ENCODE assay signal across 25 cellular contexts in the genomic region with DNA sequence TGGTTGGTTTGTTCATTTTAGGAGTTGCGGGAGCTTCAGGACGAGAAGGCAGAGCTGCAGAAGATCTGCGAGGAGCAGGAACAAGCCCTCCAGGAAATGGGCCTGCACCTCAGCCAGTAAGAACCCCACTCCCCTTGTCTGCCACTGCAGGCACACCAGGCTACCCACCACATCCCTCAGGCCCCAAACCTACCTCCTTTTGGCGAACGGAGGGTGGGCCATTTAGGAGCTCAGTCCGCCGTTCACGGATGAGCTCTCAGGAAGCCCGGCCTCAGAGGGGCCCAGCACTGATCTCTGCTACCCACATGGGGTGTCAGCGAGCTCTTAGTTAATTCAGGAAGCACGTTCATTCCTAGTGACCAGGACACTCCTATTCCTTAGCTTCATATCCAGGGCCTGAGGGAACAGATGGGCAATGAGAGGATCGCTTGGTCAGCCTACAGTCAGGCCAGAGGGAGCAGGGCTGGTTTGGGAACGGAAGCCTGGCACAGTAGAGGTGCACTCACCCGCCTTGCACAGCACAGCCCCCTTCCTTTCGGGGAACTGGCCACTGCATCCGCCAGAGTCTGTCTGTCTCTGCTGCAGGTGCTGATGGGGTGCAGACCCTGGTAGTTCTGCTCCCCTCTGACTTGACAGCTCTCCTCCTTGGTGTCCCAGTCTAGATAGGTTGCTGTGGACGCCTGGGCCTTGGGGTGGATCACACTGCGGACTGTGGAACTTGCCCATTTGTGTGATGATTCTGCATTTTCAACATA. TPM values are rescaled to one million over a fixed set of nuclear protein-coding genes. Genes with fewer than 3 reads are reported as not detected.
DNase-seq lines count a peak whose midpoint lies in the region; ATAC-seq and TF ChIP-seq lines count a peak whose summit lies in the region.
"Had no signal": no experiment of that assay in that cellular context is flagged by ENCODE, and none has a peak within 500 bp of the region (broad histone marks: within the 10 kb centered on the region; RNA-seq: fewer than 3 reads in every experiment).

No MANE protein-coding gene starts in this region.

- peaks cover 0 to 5% of the 10 kb centered on the region in 2 donors for H3K4me1 ChIP-seq in neuronal stem cell (ENCODE audit: control insufficient read depth in 2 of 2, insufficient read depth in 1 of 2, low read depth in 1 of 2, low read length in 2 of 2)
- H3K4me1 ChIP-seq in suprapubic skin: peaks cover 16% of the 10 kb centered on the region

- intact Hi-C loops in Right ventricle myocardium superior (cut with DNase I) (no loop called here), natural killer cell (cut with micrococcal nuclease) (no loop called here)

- no peak for DNase-seq in T-helper 17 cell
- no peak for DNase-seq in endothelial cell (ENCODE audit: low spot score)
- no peak for DNase-seq in neuronal stem cell (ENCODE audit: low spot score)
- DNase-seq in suprapubic skin (ENCODE audit: low spot score in 2 of 2): peak; percentile 38 to 64
- no peak for DNase-seq in Right ventricle myocardium superior
- DNase-seq in natural killer cell: no peak
- DNase-seq: AML-193; CD4-positive, alpha-beta memory T cell; COR-L47; HFFc6; NCI-H1048; NCI-H1417; NCI-H1694; NCI-H2029 treated with DMSO at 0.1 percent for 48 hours; NCI-H446 treated with DMSO at 0.1 percent for 48 hours; NCI-H526; NCI-H82; PC-9; SHP77 treated with DMSO at 0.1 percent for 48 hours had no signal

- no peaks in the 10 kb centered on the region for H3K27me3 Mint-ChIP-seq in T-helper 17 cell
- H3K27me3 Mint-ChIP-seq in endothelial cell (ENCODE audit: unreplicated experiment): peaks cover 31% of the 10 kb centered on the region
- no peaks in the 10 kb centered on the region for H3K27me3 Mint-ChIP-seq in natural killer cell (ENCODE audit: low read depth in 2 of 2)
- H3K27me3 Mint-ChIP-seq: CD4-positive, alpha-beta memory T cell had no signal

- H3K4me1 Mint-ChIP-seq in T-helper 17 cell (peaks cover 4% of the 10 kb centered on the region), endothelial cell (ENCODE audit: unreplicated experiment) (peaks cover 13% of the 10 kb centered on the region), natural killer cell (no peaks in the 10 kb centered on the region)
- H3K4me1 Mint-ChIP-seq: GM23338 had no signal

- H3K27me3 ChIP-seq in neuronal stem cell (ENCODE audit: control insufficient read depth in 3 of 3, insufficient read depth in 3 of 3, low read depth in 1 of 3, low read length in 3 of 3) (no peaks in the 10 kb centered on the region), suprapubic skin (no peaks in the 10 kb centered on the region)
- H3K27me3 ChIP-seq: BLaER1 treated with 17β-estradiol and CSF1 and Interleukin-3, amounts not matched to agents 10 nM and 100 nM had no signal

- H3K9me3 ChIP-seq in T-helper 17 cell (ENCODE audit: control insufficient read depth, low read length, poor library complexity, severe bottlenecking) (no peaks in the 10 kb centered on the region), neuronal stem cell (replicated peaks in 1 of 2; ENCODE audit: control insufficient read depth in 2 of 2, insufficient read depth in 1 of 2, low read depth in 1 of 2, low read length in 2 of 2) (peaks cover 0 to 2% of the 10 kb centered on the region in 2 donors), suprapubic skin (no peaks in the 10 kb centered on the region)
- H3K9me3 ChIP-seq: BLaER1 treated with 17β-estradiol and CSF1 and Interleukin-3, amounts not matched to agents 10 nM and 100 nM; HAP-1 had no signal

- TF ChIP-seq EP300 in suprapubic skin (IDR thresholded peaks at IDR 0.05): no peak

- no CpG with 5 or more reads among the region's 18 CpGs for WGBS in neuronal stem cell (ENCODE audit: extremely low coverage in 2 of 2, insufficient read length in 2 of 2, insufficient replicate concordance in 1 of 2), 2 donors
- 92% methylated on average over 15 of the region's 18 CpGs for WGBS in suprapubic skin

- H3K4ac ChIP-seq in neuronal stem cell (ENCODE audit: low read length): no peak overlapping the region

- H3K79me1 ChIP-seq in neuronal stem cell (ENCODE audit: low read depth, low read length): peaks cover 7% of the 10 kb centered on the region

- no peak overlapping the region for H3K14ac ChIP-seq in neuronal stem cell (ENCODE audit: low read length)

- H2AFZ ChIP-seq in neuronal stem cell (ENCODE audit: low read length): no peak overlapping the region
- H2AFZ ChIP-seq: GM23338, PC-9 had no signal

- no peak overlapping the region for H2BK12ac ChIP-seq in neuronal stem cell (ENCODE audit: low read length)

- H3K4me3 ChIP-seq in neuronal stem cell (ENCODE audit: low read length in 2 of 2) (no peak overlapping the region), suprapubic skin (no peak overlapping the region)
- H3K4me3 ChIP-seq: BLaER1 treated with 17β-estradiol and CSF1 and Interleukin-3, amounts not matched to agents 10 nM and 100 nM; GM12878; GM23338; HAP-1; PC-9 had no signal

- no peaks in the 10 kb centered on the region for H3K9me3 Mint-ChIP-seq in endothelial cell (ENCODE audit: unreplicated experiment)
- H3K9me3 Mint-ChIP-seq in natural killer cell: no peaks in the 10 kb centered on the region
- H3K9me3 Mint-ChIP-seq: GM23338 had no signal

- H3K36me3 Mint-ChIP-seq in T-helper 17 cell (ENCODE audit: low read depth) (no peaks in the 10 kb centered on the region), endothelial cell (ENCODE audit: low read depth, unreplicated experiment) (peaks cover 38% of the 10 kb centered on the region), natural killer cell (peaks cover 11% of the 10 kb centered on the region)

- H3K23ac ChIP-seq in neuronal stem cell (ENCODE audit: low read depth, low read length, poor library complexity): no peak overlapping the region

- no peak for TF ChIP-seq POLR2A in suprapubic skin (IDR thresholded peaks at IDR 0.05)

- H2BK15ac ChIP-seq in neuronal stem cell (ENCODE audit: low read length): no peak overlapping the region

- H2AK5ac ChIP-seq in neuronal stem cell (ENCODE audit: low read depth, low read length): no peak overlapping the region

- H3K27ac ChIP-seq in neuronal stem cell (replicated peaks; ENCODE audit: low read length) (no peak overlapping the region), suprapubic skin (no peak overlapping the region)
- H3K27ac ChIP-seq: BLaER1 treated with 17β-estradiol and CSF1 and Interleukin-3, amounts not matched to agents 10 nM and 100 nM; HL-60; PC-9 had no signal

- H2BK120ac ChIP-seq in neuronal stem cell (ENCODE audit: low read depth, low read length): no peak overlapping the region

- H3K4me3 Mint-ChIP-seq in T-helper 17 cell (no peak overlapping the region), endothelial cell (ENCODE audit: unreplicated experiment) (peak overlapping the region; percentile 65), natural killer cell (no peak overlapping the region)
- H3K4me3 Mint-ChIP-seq: CD4-positive, alpha-beta memory T cell; GM23338; HFFc6 had no signal

- H3K9ac ChIP-seq in neuronal stem cell (ENCODE audit: low read depth, low read length, poor library complexity): no peak overlapping the region
- H3K9ac ChIP-seq: BLaER1 treated with 17β-estradiol and CSF1 and Interleukin-3, amounts not matched to agents 10 nM and 100 nM had no signal

- peak overlapping the region; percentile 2 for H3K27ac Mint-ChIP-seq in T-helper 17 cell
- H3K27ac Mint-ChIP-seq in endothelial cell (ENCODE audit: unreplicated experiment): peak overlapping the region; percentile 42
- H3K27ac Mint-ChIP-seq in natural killer cell: no peak overlapping the region
- H3K27ac Mint-ChIP-seq: GM23338, HFFc6 had no signal

- no peak overlapping the region for H2BK5ac ChIP-seq in neuronal stem cell (ENCODE audit: low read length)

- no peak overlapping the region for H3K4me2 ChIP-seq in neuronal stem cell (ENCODE audit: insufficient read depth, low read length, poor library complexity, severe bottlenecking)
- H3K4me2 ChIP-seq: BLaER1 treated with 17β-estradiol and CSF1 and Interleukin-3, amounts not matched to agents 10 nM and 100 nM; GM23338; PC-9 had no signal

- H4K8ac ChIP-seq in neuronal stem cell (ENCODE audit: low read depth, low read length): no peak overlapping the region

- TF ChIP-seq CTCF in endothelial cell (IDR thresholded peaks at IDR 0.05; ENCODE audit: unreplicated experiment) (no peak), suprapubic skin (IDR thresholded peaks at IDR 0.05) (no peak), natural killer cell (IDR thresholded peaks at IDR 0.05) (no peak)

- peak overlapping the region; percentile 79 for H4K91ac ChIP-seq in neuronal stem cell (ENCODE audit: low read depth, low read length, poor library complexity)

- H3K36me3 ChIP-seq in neuronal stem cell (replicated peaks in 1 of 2; ENCODE audit: control insufficient read depth in 2 of 2, insufficient read depth in 2 of 2, low read length in 2 of 2) (peaks cover 62 to 87% of the 10 kb centered on the region in 2 donors), suprapubic skin (peaks cover 87% of the 10 kb centered on the region)

- H3K18ac ChIP-seq in neuronal stem cell (ENCODE audit: low read length): no peak overlapping the region

- no peak for ATAC-seq in T-helper 17 cell
- ATAC-seq in HG03442 (IDR thresholded peaks at IDR 0.05; ENCODE audit: unreplicated experiment): no peak
- ATAC-seq in Right ventricle myocardium superior (ENCODE audit: poor library complexity): no peak
- no peak for ATAC-seq in natural killer cell
- ATAC-seq: GM12878, GM23338 had no signal

RNA-seq across cellular contexts. Expression of a gene that starts 21.4 kb away (rescaled TPM):
- total RNA-seq in T-helper 17 cell (1,000 to 10,000 TPM; 1,923 to 1,994 TPM), endothelial cell (ENCODE audit: unreplicated experiment) (852 TPM), suprapubic skin (100 to 1,000 TPM; 260 to 868 (median 295) TPM), Right ventricle myocardium superior (221 TPM), natural killer cell (1,000 to 10,000 TPM; 1,749 to 2,212 (median 1,853) TPM)
- 464 TPM for polyA plus RNA-seq in neuronal stem cell (2013, experiment 1 of 2)
- polyA plus RNA-seq in neuronal stem cell (2013, experiment 2 of 2): 477 TPM

RNA-seq across cellular contexts. Expression of a gene that starts 51.7 kb away (rescaled TPM):
- total RNA-seq in T-helper 17 cell (100 to 1,000 TPM in 1 of 2 donors, 10 to 100 TPM in 1; 45.5 to 122 TPM), endothelial cell (ENCODE audit: unreplicated experiment) (30.5 TPM), suprapubic skin (10 to 100 TPM; 37.8 to 61.3 (median 55.0) TPM), Right ventricle myocardium superior (20.5 TPM), natural killer cell (10 to 100 TPM; 40.4 to 48.7 (median 46.6) TPM)
- 34.4 TPM for polyA plus RNA-seq in neuronal stem cell (2013, experiment 1 of 2)
- polyA plus RNA-seq in neuronal stem cell (2013, experiment 2 of 2): 34.3 TPM

Comparison
In these comparisons a context has a peak if more than half of its experiments do, and no peak if none do; other contexts are left out.
1. DNase-seq: peak in suprapubic skin (2 of 2); none in T-helper 17 cell (0 of 3), endothelial cell (single experiment), neuronal stem cell (single experiment), Right ventricle myocardium superior (single experiment) and natural killer cell (single experiment).
2. H3K27ac Mint-ChIP-seq: peak in T-helper 17 cell (single experiment) and endothelial cell (single experiment); none in natural killer cell (0 of 2).